Comparison of ENCODE assay signal across 25 cellular contexts in the genomic region with DNA sequence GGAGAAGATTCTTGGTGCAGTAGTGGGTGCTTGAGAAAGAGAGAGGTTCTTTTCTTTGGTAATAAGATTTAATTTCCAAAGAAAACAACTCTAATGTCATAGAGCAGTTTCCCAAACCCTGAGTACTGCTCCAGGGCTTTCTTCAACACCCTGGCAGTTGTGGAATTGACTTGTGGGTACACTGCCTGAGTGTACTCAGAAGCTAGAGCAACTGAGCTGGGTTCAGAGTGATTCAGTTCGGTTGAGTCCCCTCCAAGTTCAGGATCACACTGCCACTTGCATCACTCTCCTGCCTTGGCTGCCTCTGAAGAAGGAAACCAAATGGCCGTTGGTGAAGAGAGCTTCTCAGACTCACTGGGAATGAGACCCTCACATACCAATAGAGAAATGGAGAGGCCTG. TPM values are rescaled to one million over a fixed set of nuclear protein-coding genes. Genes with fewer than 3 reads are reported as not detected.
"Had no signal": no experiment of that assay in that cellular context is flagged by ENCODE, and none has a peak within 500 bp of the region (broad histone marks: within the 10 kb centered on the region; RNA-seq: fewer than 3 reads in every experiment).

No MANE protein-coding gene starts in this region.

- H3K9me3 ChIP-seq: body of pancreas, esophagus muscularis mucosa, heart left ventricle, pancreas, prostate gland, tibial artery had no signal

- H3K36me3 ChIP-seq: esophagus muscularis mucosa, heart left ventricle, pancreas, prostate gland, tibial artery had no signal

- DNase-seq: activated CD4-positive, alpha-beta T cell treated with anti-CD3 and anti-CD28 coated beads, Interleukin-2, amount 10 ng/mL, durations not matched to agents 7 days and 5 days; activated CD4-positive, CD25-positive, alpha-beta regulatory T cell treated with anti-CD3 and anti-CD28 coated beads, Interleukin-2, amount 50 U/mL, for 72 hours; activated CD8-positive, alpha-beta T cell treated with anti-CD3 and anti-CD28 coated beads for 36 hours; activated naive CD8-positive, alpha-beta T cell treated with anti-CD3 and anti-CD28 coated beads, Interleukin-2, amount 50 U/mL, for 24 hours; activated T-cell treated with anti-CD3 and anti-CD28 coated beads, Interleukin-2, amount 50 U/mL, for 48 hours; anterior cingulate cortex; body of pancreas; dermis blood vessel endothelial cell; effector CD4-positive, alpha-beta T cell; heart left ventricle; hypothalamus; immature natural killer cell; naive B cell; nephron progenitor cell; pancreas; retina; small intestine; stimulated activated CD4-positive, alpha-beta T cell treated with anti-CD3 and anti-CD28 coated beads, Interleukin-4, amount 100 ng/mL, for 24 hours; T-helper 17 cell; T1000; tibial artery had no signal

- ATAC-seq: activated CD8-positive, alpha-beta T cell treated with anti-CD3 and anti-CD28 coated beads for 36 hours; activated naive CD8-positive, alpha-beta T cell treated with anti-CD3 and anti-CD28 coated beads, Interleukin-2, amount 50 U/mL, for 24 hours; body of pancreas; heart left ventricle; pancreas; sciatic nerve; stimulated activated effector memory CD8-positive, alpha-beta T cell treated with anti-CD3 and anti-CD28 coated beads, Interleukin-12 subunit alpha, Interleukin-12 subunit beta, amount 100 ng/mL, for 72 hours; T-helper 17 cell had no signal

- H3K27ac ChIP-seq: body of pancreas, esophagus muscularis mucosa, heart left ventricle, pancreas, prostate gland, tibial artery had no signal

- H3K4me3 ChIP-seq: body of pancreas, esophagus muscularis mucosa, heart left ventricle, pancreas, prostate gland, tibial artery had no signal

- H3K4me1 ChIP-seq: prostate gland had no signal

- H3K27me3 ChIP-seq: body of pancreas, esophagus muscularis mucosa, pancreas, tibial artery had no signal

RNA-seq across cellular contexts. Expression of a gene that starts 5.3 kb away (rescaled TPM):
- total RNA-seq: T-helper 17 cell had no signal
